ENCODE assay signal across 15 cellular contexts in the genomic region with DNA sequence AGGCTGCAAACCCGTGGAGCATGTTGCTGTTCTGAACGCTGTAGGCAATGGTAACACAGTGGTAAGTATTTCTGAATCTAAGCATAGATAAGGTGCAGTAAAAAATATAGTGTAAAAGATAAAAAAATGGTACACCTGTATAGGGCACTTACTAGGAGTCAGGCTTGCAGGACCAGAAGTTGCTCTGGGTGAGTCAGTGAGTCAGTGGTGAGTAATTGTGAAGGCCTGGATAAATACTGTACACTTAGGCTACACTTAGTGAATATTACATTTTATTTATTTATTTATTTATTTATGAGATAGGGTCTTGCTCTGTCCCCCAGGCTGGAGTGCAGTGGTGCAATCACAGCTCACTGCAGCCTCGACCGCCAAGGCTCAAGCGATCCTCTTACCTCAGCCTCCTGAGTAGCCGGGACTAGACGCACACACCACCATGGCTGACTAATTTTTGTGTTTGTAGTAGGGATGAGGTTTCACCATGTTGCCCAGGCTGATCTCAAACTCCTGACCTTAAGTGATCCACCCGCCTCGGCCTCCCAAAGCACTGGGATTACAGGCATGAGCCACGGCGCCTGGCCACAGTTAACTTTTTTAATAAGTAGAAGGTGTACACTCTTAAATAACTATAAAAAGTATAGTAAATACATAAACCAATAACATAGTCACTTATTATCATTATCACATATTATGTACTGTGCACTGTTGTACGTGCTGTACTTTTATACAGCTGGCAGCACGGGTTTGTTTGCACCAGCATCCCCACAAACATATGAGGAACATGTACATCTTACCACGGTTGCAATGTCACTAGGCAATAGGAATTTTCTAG.
A peak's percentile ranks its signal among the peaks of the same experiment; 100 is the strongest.
DNase-seq lines count a peak whose midpoint lies in the region; ATAC-seq and TF ChIP-seq lines count a peak whose summit lies in the region.
"Had no signal": no experiment of that assay in that cellular context is flagged by ENCODE, and none has a peak within 500 bp of the region (broad histone marks: within the 10 kb centered on the region; RNA-seq: fewer than 3 reads in every experiment).

No MANE protein-coding gene starts in this region.

- H3K27me3 ChIP-seq in PC-3 (ENCODE audit: low read length): no peaks in the 10 kb centered on the region
- H3K27me3 ChIP-seq in mesenchymal stem cell (ENCODE audit: control insufficient read depth in 1 of 2, insufficient read depth in 1 of 2, low read length in 2 of 2): no peaks in the 10 kb centered on the region
- no peaks in the 10 kb centered on the region for H3K27me3 ChIP-seq in ascending aorta
- H3K27me3 ChIP-seq in Peyer's patch: no peaks in the 10 kb centered on the region
- H3K27me3 ChIP-seq: gastroesophageal sphincter had no signal

- H3K9me3 ChIP-seq in PC-3 (ENCODE audit: low read length) (no peaks in the 10 kb centered on the region), mesenchymal stem cell (ENCODE audit: control insufficient read depth, low read length) (no peaks in the 10 kb centered on the region), ascending aorta (no peaks in the 10 kb centered on the region), Peyer's patch (no peaks in the 10 kb centered on the region)
- H3K9me3 ChIP-seq: gastroesophageal sphincter had no signal

- no peak overlapping the region for H4K8ac ChIP-seq in mesenchymal stem cell (ENCODE audit: low read length)

- no peak overlapping the region for H3K4ac ChIP-seq in mesenchymal stem cell (ENCODE audit: low read depth in 1 of 2, low read length in 2 of 2)

- H3K27ac ChIP-seq in PC-3 (ENCODE audit: low read length) (peak overlapping the region; percentile 56), mesenchymal stem cell (ENCODE audit: low read length, poor library complexity, severe bottlenecking) (no peak overlapping the region), ascending aorta (no peak overlapping the region), Peyer's patch (no peak overlapping the region)
- H3K27ac ChIP-seq: gastroesophageal sphincter had no signal

- DNase-seq in EL (peak; percentile 56), PC-3 (peak; percentile 78), dermis blood vessel endothelial cell (peak; percentile 44), mesenchymal stem cell (peak; percentile 52), ascending aorta (ENCODE audit: low spot score in 2 of 2) (no peak), Right ventricle myocardium superior (no peak), Peyer's patch (no peak)
- DNase-seq: activated CD4-positive, CD25-positive, alpha-beta regulatory T cell treated with anti-CD3 and anti-CD28 coated beads, Interleukin-2, amount 50 U/mL, for 72 hours; MM.1S; NCI-H2029; NCI-H69; T-helper 2 cell had no signal

- WGBS in mesenchymal stem cell: 91% methylated on average over 9 of the region's 14 CpGs

- H2AK5ac ChIP-seq in mesenchymal stem cell (ENCODE audit: low read length, severe bottlenecking): no peak overlapping the region

- TF ChIP-seq CTCF in PC-3 (conservative IDR thresholded peaks at IDR 0.05; ENCODE audit: low read depth, low read length) (no peak), ascending aorta (IDR thresholded peaks at IDR 0.05) (no peak), Peyer's patch (IDR thresholded peaks at IDR 0.05) (no peak)

- no peak overlapping the region for H2BK5ac ChIP-seq in mesenchymal stem cell (ENCODE audit: low read depth, low read length, poor library complexity, severe bottlenecking)

- peak overlapping the region in 1 of 2 experiments; percentile 67 for H3K23ac ChIP-seq in mesenchymal stem cell (ENCODE audit: low read length in 2 of 2)

- H2BK120ac ChIP-seq in mesenchymal stem cell (ENCODE audit: low read depth, low read length): no peak overlapping the region

- no peak overlapping the region for H3K9ac ChIP-seq in PC-3 (ENCODE audit: low read length)
- no peak overlapping the region for H3K9ac ChIP-seq in mesenchymal stem cell (ENCODE audit: low read length)

- H4K91ac ChIP-seq in mesenchymal stem cell (ENCODE audit: low read length): no peak overlapping the region

- H3K36me3 ChIP-seq in PC-3 (ENCODE audit: low read depth, low read length): no peaks in the 10 kb centered on the region
- H3K36me3 ChIP-seq in mesenchymal stem cell (ENCODE audit: control insufficient read depth in 1 of 2, insufficient read depth in 2 of 2, low read depth in 1 of 2, low read length in 2 of 2): no peaks in the 10 kb centered on the region
- H3K36me3 ChIP-seq in ascending aorta: no peaks in the 10 kb centered on the region
- no peaks in the 10 kb centered on the region for H3K36me3 ChIP-seq in Peyer's patch
- H3K36me3 ChIP-seq: gastroesophageal sphincter had no signal

- CTCF ChIA-PET in PC-3 (lab: Charles Lee): no interaction called here

- H3K9me2 ChIP-seq in PC-3 (replicated peaks; ENCODE audit: low read length): no peaks in the 10 kb centered on the region

- H2AFZ ChIP-seq in PC-3 (ENCODE audit: low read length) (no peak overlapping the region), mesenchymal stem cell (ENCODE audit: low read depth, low read length) (no peak overlapping the region)

- H3K4me1 ChIP-seq in PC-3 (ENCODE audit: insufficient read depth, low read length) (peaks cover 37% of the 10 kb centered on the region), mesenchymal stem cell (ENCODE audit: control insufficient read depth, insufficient read depth, low read depth, low read length) (peaks cover 25% of the 10 kb centered on the region), ascending aorta (peaks cover 25 to 64% of the 10 kb centered on the region in 2 donors), Peyer's patch (peaks cover 0 to 30% (median 7%) of the 10 kb centered on the region in 4 donors)

- no peaks in the 10 kb centered on the region for H4K20me1 ChIP-seq in PC-3 (ENCODE audit: low read length)

- POLR2A ChIA-PET in PC-3 (lab: Charles Lee; ENCODE audit: unreplicated experiment): no interaction called here

- no peak overlapping the region for H3K14ac ChIP-seq in mesenchymal stem cell (ENCODE audit: low read length in 2 of 2)

- peaks cover 24% of the 10 kb centered on the region for H3K79me1 ChIP-seq in mesenchymal stem cell (replicated peaks; ENCODE audit: low read length, poor library complexity, severe bottlenecking)

- TF ChIP-seq POLR2A in Peyer's patch (IDR thresholded peaks at IDR 0.05): no peak

- no peaks in the 10 kb centered on the region; the same call in 1 of the 2 replicates for H3K79me2 ChIP-seq in PC-3 (ENCODE audit: low read length)

- H3K4me2 ChIP-seq in PC-3 (ENCODE audit: low read length) (peak overlapping the region; percentile 50), mesenchymal stem cell (ENCODE audit: low read length, poor library complexity, severe bottlenecking) (no peak overlapping the region)

- H2BK15ac ChIP-seq in mesenchymal stem cell (ENCODE audit: low read depth, poor library complexity, severe bottlenecking): no peak overlapping the region

- BruUV-seq in PC-3 (replicated peaks; lab: Mats Ljungman, UMichigan): no TSS peak

- ATAC-seq in PC-3 (peak; percentile 93), Right ventricle myocardium superior (ENCODE audit: poor library complexity) (no peak), GM21786 (IDR thresholded peaks at IDR 0.05; ENCODE audit: unreplicated experiment) (no peak)
- ATAC-seq: gastroesophageal sphincter; natural killer cell treated with Interleukin-12 subunit alpha and Interleukin-12 subunit beta and Interleukin-15 and Interleukin-18, amount 100 ng/mL, for 72 hours had no signal

- intact Hi-C loops in PC-3 (cut with micrococcal nuclease) (no loop called here), ascending aorta (cut with DNase I) (no loop called here), Right ventricle myocardium superior (cut with DNase I) (no loop called here)

- H3K18ac ChIP-seq in mesenchymal stem cell (ENCODE audit: low read depth in 1 of 2, low read length in 2 of 2): no peak overlapping the region

- no peak overlapping the region for H2BK12ac ChIP-seq in mesenchymal stem cell (ENCODE audit: low read length in 2 of 2)

- no peak overlapping the region for H3K4me3 ChIP-seq in PC-3 (ENCODE audit: low read length)
- H3K4me3 ChIP-seq in mesenchymal stem cell (ENCODE audit: insufficient read depth in 1 of 2, low read depth in 1 of 2, low read length in 2 of 2): no peak overlapping the region
- H3K4me3 ChIP-seq in ascending aorta: no peak overlapping the region
- no peak overlapping the region for H3K4me3 ChIP-seq in Peyer's patch
- H3K4me3 ChIP-seq: gastroesophageal sphincter had no signal

- H3F3A ChIP-seq in PC-3 (ENCODE audit: low read length, unreplicated experiment): peaks cover 3% of the 10 kb centered on the region

Comparison
In these comparisons a context has a peak if more than half of its experiments do, and no peak if none do; other contexts are left out.
1. DNase-seq: peak in EL (single experiment), PC-3 (single experiment), dermis blood vessel endothelial cell (single experiment) and mesenchymal stem cell (single experiment); none in ascending aorta (0 of 2), Right ventricle myocardium superior (single experiment) and Peyer's patch (0 of 3).